ENCODE assay signal across 1 cellular context in genomic region chr6:39938773-39939381, GRCh38.
TF ChIP-seq lines count a peak whose summit lies in the region.

No MANE protein-coding gene starts in this region.

TF ChIP-seq in HEK293, 187 proteins besides CTCF, POLR2A, EP300 and RAD21 (continued from another document and continues in another):
- TF ChIP-seq, protein P1, sequence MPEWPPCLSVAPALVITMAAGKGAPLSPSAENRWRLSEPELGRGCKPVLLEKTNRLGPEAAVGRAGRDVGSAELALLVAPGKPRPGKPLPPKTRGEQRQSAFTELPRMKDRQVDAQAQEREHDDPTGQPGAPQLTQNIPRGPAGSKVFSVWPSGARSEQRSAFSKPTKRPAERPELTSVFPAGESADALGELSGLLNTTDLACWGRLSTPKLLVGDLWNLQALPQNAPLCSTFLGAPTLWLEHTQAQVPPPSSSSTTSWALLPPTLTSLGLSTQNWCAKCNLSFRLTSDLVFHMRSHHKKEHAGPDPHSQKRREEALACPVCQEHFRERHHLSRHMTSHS (tag by site-specific recombination; IDR thresholded peaks at IDR 0.05): no peak
- TF ChIP-seq GLIS2 (tag by site-specific recombination; IDR thresholded peaks at IDR 0.05): no peak
- TF ChIP-seq YY1 (tag by site-specific recombination; IDR thresholded peaks at IDR 0.05): no peak
- TF ChIP-seq TCF7L2 (IDR thresholded peaks at IDR 0.05; ENCODE audit: borderline replicate concordance, low read depth, low read length): peak; percentile 13; the same call in 1 of the 2 replicates
- no peak for TF ChIP-seq ZNF202 (tag by site-specific recombination; IDR thresholded peaks at IDR 0.05; ENCODE audit: borderline replicate concordance)
- no peak for TF ChIP-seq ZNF48 (tag by site-specific recombination; IDR thresholded peaks at IDR 0.05)
- TF ChIP-seq ZNF416 (tag by site-specific recombination; IDR thresholded peaks at IDR 0.05): no peak
- TF ChIP-seq ZNF530 (tag by site-specific recombination; IDR thresholded peaks at IDR 0.05; ENCODE audit: low read depth): no peak
- TF ChIP-seq, protein P2, sequence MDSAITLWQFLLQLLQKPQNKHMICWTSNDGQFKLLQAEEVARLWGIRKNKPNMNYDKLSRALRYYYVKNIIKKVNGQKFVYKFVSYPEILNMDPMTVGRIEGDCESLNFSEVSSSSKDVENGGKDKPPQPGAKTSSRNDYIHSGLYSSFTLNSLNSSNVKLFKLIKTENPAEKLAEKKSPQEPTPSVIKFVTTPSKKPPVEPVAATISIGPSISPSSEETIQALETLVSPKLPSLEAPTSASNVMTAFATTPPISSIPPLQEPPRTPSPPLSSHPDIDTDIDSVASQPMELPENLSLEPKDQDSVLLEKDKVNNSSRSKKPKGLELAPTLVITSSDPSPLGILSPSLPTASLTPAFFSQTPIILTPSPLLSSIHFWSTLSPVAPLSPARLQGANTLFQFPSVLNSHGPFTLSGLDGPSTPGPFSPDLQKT (IDR thresholded peaks at IDR 0.05; ENCODE audit: borderline replicate concordance, low read depth, low read length): no peak
- TF ChIP-seq ZNF26 (tag by site-specific recombination; IDR thresholded peaks at IDR 0.05): no peak
- 0 out of 2 replicates have a peak, but pooled peaks have one; percentile 29 for TF ChIP-seq ZFHX2 (tag by site-specific recombination; conservative IDR thresholded peaks at IDR 0.05)
- 0 out of 2 replicates have a peak, but pooled peaks have one; percentile 28 for TF ChIP-seq GLIS1 (tag by site-specific recombination; IDR thresholded peaks at IDR 0.05)
- no peak for TF ChIP-seq ZNF843 (tag by site-specific recombination; IDR thresholded peaks at IDR 0.05)
- TF ChIP-seq ZXDB (tag by site-specific recombination; IDR thresholded peaks at IDR 0.05): no peak
- no peak for TF ChIP-seq ZNF600 (tag by site-specific recombination; IDR thresholded peaks at IDR 0.05)
- TF ChIP-seq ZNF510 (tag by site-specific recombination; IDR thresholded peaks at IDR 0.05; ENCODE audit: insufficient replicate concordance): no peak
- TF ChIP-seq ZNF404 (tag by site-specific recombination; IDR thresholded peaks at IDR 0.05): no peak
- TF ChIP-seq ZNF629 (tag by site-specific recombination; IDR thresholded peaks at IDR 0.05): no peak
- TF ChIP-seq ZNF112 (tag by site-specific recombination; IDR thresholded peaks at IDR 0.05): no peak
- TF ChIP-seq ZNF302 (tag by site-specific recombination; IDR thresholded peaks at IDR 0.05; ENCODE audit: low read depth): no peak
- no peak for TF ChIP-seq ZNF23 (tag by site-specific recombination; IDR thresholded peaks at IDR 0.05; ENCODE audit: borderline replicate concordance)
- TF ChIP-seq HOXD13 (CRISPR knock-in tag; IDR thresholded peaks at IDR 0.05; ENCODE audit: borderline replicate concordance): no peak
- no peak for TF ChIP-seq PRDM1 (tag by site-specific recombination; IDR thresholded peaks at IDR 0.05)
- TF ChIP-seq FEZF1 (tag by site-specific recombination; IDR thresholded peaks at IDR 0.05): 0 out of 2 replicates have a peak, but pooled peaks have one; percentile 8
- TF ChIP-seq ZNF768 (tag by site-specific recombination; IDR thresholded peaks at IDR 0.05): 0 out of 2 replicates have a peak, but pooled peaks have one; percentile 7
- TF ChIP-seq ZNF114 (tag by site-specific recombination; IDR thresholded peaks at IDR 0.05): no peak
- no peak for TF ChIP-seq BCL11A (tag by site-specific recombination; IDR thresholded peaks at IDR 0.05; ENCODE audit: low read depth)
- TF ChIP-seq, protein P3, sequence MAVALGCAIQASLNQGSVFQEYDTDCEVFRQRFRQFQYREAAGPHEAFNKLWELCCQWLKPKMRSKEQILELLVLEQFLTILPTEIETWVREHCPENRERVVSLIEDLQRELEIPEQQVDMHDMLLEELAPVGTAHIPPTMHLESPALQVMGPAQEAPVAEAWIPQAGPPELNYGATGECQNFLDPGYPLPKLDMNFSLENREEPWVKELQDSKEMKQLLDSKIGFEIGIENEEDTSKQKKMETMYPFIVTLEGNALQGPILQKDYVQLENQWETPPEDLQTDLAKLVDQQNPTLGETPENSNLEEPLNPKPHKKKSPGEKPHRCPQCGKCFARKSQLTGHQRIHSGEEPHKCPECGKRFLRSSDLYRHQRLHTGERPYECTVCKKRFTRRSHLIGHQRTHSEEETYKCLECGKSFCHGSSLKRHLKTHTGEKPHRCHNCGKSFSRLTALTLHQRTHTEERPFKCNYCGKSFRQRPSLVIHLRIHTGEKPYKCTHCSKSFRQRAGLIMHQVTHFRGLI (tag by site-specific recombination; IDR thresholded peaks at IDR 0.05): no peak
- TF ChIP-seq ZNF335 (tag by site-specific recombination; conservative IDR thresholded peaks at IDR 0.05): no peak
- TF ChIP-seq, protein P4, sequence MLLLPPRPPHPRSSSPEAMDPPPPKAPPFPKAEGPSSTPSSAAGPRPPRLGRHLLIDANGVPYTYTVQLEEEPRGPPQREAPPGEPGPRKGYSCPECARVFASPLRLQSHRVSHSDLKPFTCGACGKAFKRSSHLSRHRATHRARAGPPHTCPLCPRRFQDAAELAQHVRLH (tag by site-specific recombination; IDR thresholded peaks at IDR 0.05): no peak
- no peak for TF ChIP-seq ZNF585B (tag by site-specific recombination; IDR thresholded peaks at IDR 0.05)
- no peak for TF ChIP-seq ZNF596 (tag by site-specific recombination; IDR thresholded peaks at IDR 0.05)
- no peak for TF ChIP-seq ZNF169 (tag by site-specific recombination; IDR thresholded peaks at IDR 0.05)
- TF ChIP-seq ZNF16 (tag by site-specific recombination; IDR thresholded peaks at IDR 0.05; ENCODE audit: low read depth): no peak
- no peak for TF ChIP-seq ZBTB48 (tag by site-specific recombination; IDR thresholded peaks at IDR 0.05)
- TF ChIP-seq ZNF548 (tag by site-specific recombination; IDR thresholded peaks at IDR 0.05): no peak
- TF ChIP-seq KLF10 (tag by site-specific recombination; IDR thresholded peaks at IDR 0.05): no peak
- no peak for TF ChIP-seq ZBTB6 (tag by site-specific recombination; IDR thresholded peaks at IDR 0.05)
- no peak for TF ChIP-seq ZNF707 (tag by site-specific recombination; IDR thresholded peaks at IDR 0.05)
- TF ChIP-seq EGR2 (tag by site-specific recombination; IDR thresholded peaks at IDR 0.05; ENCODE audit: low read depth): 0 out of 2 replicates have a peak, but pooled peaks have one; percentile 22
- no peak for TF ChIP-seq PRDM2 (tag by site-specific recombination; IDR thresholded peaks at IDR 0.05; ENCODE audit: borderline replicate concordance)
- no peak for TF ChIP-seq BCL11B (tag by site-specific recombination; IDR thresholded peaks at IDR 0.05; ENCODE audit: low read depth)
- no peak for TF ChIP-seq ZIC2 (tag by site-specific recombination; IDR thresholded peaks at IDR 0.05)
- no peak for TF ChIP-seq GLI2 (tag by site-specific recombination; IDR thresholded peaks at IDR 0.05; ENCODE audit: borderline replicate concordance, low read depth)
- TF ChIP-seq WT1 (tag by site-specific recombination; IDR thresholded peaks at IDR 0.05): peak; percentile 52
- TF ChIP-seq ZNF146 (tag by site-specific recombination; IDR thresholded peaks at IDR 0.05): no peak
- TF ChIP-seq, protein P5, sequence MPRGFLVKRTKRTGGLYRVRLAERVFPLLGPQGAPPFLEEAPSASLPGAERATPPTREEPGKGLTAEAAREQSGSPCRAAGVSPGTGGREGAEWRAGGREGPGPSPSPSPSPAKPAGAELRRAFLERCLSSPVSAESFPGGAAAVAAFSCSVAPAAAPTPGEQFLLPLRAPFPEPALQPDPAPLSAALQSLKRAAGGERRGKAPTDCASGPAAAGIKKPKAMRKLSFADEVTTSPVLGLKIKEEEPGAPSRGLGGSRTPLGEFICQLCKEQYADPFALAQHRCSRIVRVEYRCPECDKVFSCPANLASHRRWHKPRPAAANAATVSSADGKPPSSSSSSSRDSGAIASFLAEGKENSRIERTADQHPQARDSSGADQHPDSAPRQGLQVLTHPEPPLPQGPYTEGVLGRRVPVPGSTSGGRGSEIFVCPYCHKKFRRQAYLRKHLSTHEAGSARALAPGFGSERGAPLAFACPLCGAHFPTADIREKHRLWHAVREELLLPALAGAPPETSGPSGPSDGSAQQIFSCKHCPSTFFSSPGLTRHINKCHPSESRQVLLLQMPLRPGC (tag by site-specific recombination; IDR thresholded peaks at IDR 0.05): no peak
- no peak for TF ChIP-seq ZNF549 (tag by site-specific recombination; IDR thresholded peaks at IDR 0.05)
- no peak for TF ChIP-seq ZNF785 (tag by site-specific recombination; IDR thresholded peaks at IDR 0.05)
- no peak for TF ChIP-seq ZNF513 (tag by site-specific recombination; IDR thresholded peaks at IDR 0.05)
- no peak for TF ChIP-seq ZNF133 (tag by site-specific recombination; IDR thresholded peaks at IDR 0.05)
